Comparison of ENCODE assay signal across 1 cellular context in genomic region chr19:508204-509150, GRCh38.
TF ChIP-seq lines count a peak whose summit lies in the region.

No MANE protein-coding gene starts in this region.

TF ChIP-seq in HCT116, 20 proteins besides CTCF, POLR2A, EP300 and RAD21 (continued from another document):
- no peak for TF ChIP-seq ZFX (IDR thresholded peaks at IDR 0.05)
- no peak for TF ChIP-seq YY1 (IDR thresholded peaks at IDR 0.05; ENCODE audit: extremely low read depth, insufficient replicate concordance, low read depth, low read length)
- no peak for TF ChIP-seq CEBPB (IDR thresholded peaks at IDR 0.05; ENCODE audit: low read depth)
- TF ChIP-seq MAX (IDR thresholded peaks at IDR 0.05): no peak
- TF ChIP-seq ZBTB33 (IDR thresholded peaks at IDR 0.05; ENCODE audit: extremely low read depth, insufficient replicate concordance, low read length): no peak
- TF ChIP-seq JUND (IDR thresholded peaks at IDR 0.05): no peak
- no peak for TF ChIP-seq FOSL1 (IDR thresholded peaks at IDR 0.05; ENCODE audit: low read depth)
- TF ChIP-seq SP1 (IDR thresholded peaks at IDR 0.05; ENCODE audit: low read depth): no peak
- TF ChIP-seq SIN3A (IDR thresholded peaks at IDR 0.05; ENCODE audit: low read depth): no peak
- TF ChIP-seq CBX3 (IDR thresholded peaks at IDR 0.05; ENCODE audit: low read depth): no peak
- TF ChIP-seq EZH2 (IDR thresholded peaks at IDR 0.05): no peak
- TF ChIP-seq ZNF274 (IDR thresholded peaks at IDR 0.05; ENCODE audit: low read depth, low read length): no peak
- no peak for TF ChIP-seq SRF (IDR thresholded peaks at IDR 0.05; ENCODE audit: low read depth)
- no peak for TF ChIP-seq TCF7L2 (IDR thresholded peaks at IDR 0.05; ENCODE audit: borderline replicate concordance, extremely low read depth, insufficient read depth, insufficient read length)
- TF ChIP-seq EGR1 (IDR thresholded peaks at IDR 0.05; ENCODE audit: low read depth): no peak
- no peak for TF ChIP-seq ATF3 (IDR thresholded peaks at IDR 0.05)
